Comparison of ENCODE assay signal across 23 cellular contexts in the genomic region with DNA sequence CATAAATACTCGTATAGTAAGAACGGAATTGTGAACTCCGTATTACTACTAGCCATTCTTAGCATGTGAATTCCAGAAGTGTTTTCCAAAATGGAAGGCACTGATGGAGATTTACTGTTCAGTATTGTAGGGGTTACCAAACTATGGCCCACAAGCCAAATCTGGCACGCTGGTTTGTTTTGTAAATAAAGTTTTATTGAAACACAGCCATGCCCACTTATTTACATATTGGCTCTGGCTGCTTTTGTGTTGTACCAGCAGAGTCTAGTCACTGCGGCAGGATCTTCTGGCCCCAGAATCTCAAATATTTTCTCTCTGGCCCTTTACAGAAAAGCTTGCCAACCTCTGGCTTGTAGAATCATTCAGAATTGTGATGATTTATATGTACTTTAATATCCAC.
"Had no signal": no experiment of that assay in that cellular context is flagged by ENCODE, and none has a peak within 500 bp of the region (broad histone marks: within the 10 kb centered on the region; RNA-seq: fewer than 3 reads in every experiment).

No MANE protein-coding gene starts in this region.

- H2AFZ ChIP-seq: PC-9 had no signal

- H3K27ac ChIP-seq: HL-60, PC-9, Peyer's patch, SJCRH30 had no signal

- H3K36me3 ChIP-seq: MG63, Peyer's patch, SJCRH30 had no signal

- H3K4me3 ChIP-seq: MG63, PC-9, Peyer's patch, SJCRH30 had no signal

- H3K9me3 ChIP-seq: MG63, Peyer's patch, SJCRH30 had no signal

- ATAC-seq: Right ventricle myocardium inferior, SK-N-SH treated with all-trans-retinoic acid at 6 μM for 48 hours had no signal

- H3K27me3 ChIP-seq: Peyer's patch, SJCRH30 had no signal

- DNase-seq: Karpas-422, KG1, MG63, NCI-H1092 treated with DMSO at 0.1 percent for 48 hours, NCI-H1436, NCI-H187, NCI-H2029, NCI-H2081 treated with DMSO at 0.1 percent for 48 hours, NCI-H2171, NCI-H226, NCI-H446, NCI-H510A, NCI-H524 treated with DMSO at 0.1 percent for 48 hours, NCI-H748 treated with DMSO at 0.1 percent for 48 hours, OCI-M1, PC-9, Peyer's patch, SHP77 treated with DMSO at 0.1 percent for 48 hours, SJCRH30, T-helper 1 cell had no signal

- H3K4me2 ChIP-seq: PC-9 had no signal

- H3K4me1 ChIP-seq: Peyer's patch had no signal
